8 cellular contexts compared by ENCODE assay signal in genomic region chr22:18970180-18970947, GRCh38. TPM values are rescaled to one million over a fixed set of nuclear protein-coding genes. Genes with fewer than 3 reads are reported as not detected.
DNase-seq lines count a peak whose midpoint lies in the region; ATAC-seq, FAIRE-seq and TF ChIP-seq lines count a peak whose summit lies in the region.

No MANE protein-coding gene starts in this region.

- peak; percentile 69 for DNase-seq in activated CD8-positive, alpha-beta memory T cell treated with anti-CD3 and anti-CD28 coated beads for 24 hours
- DNase-seq in activated CD8-positive, alpha-beta memory T cell treated with anti-CD3 and anti-CD28 coated beads, Interleukin-2, amount 50 U/mL, for 4 hours, result no peak
- peak; percentile 72 for DNase-seq in WTC11 (ENCODE audit: low spot score)
- DNase-seq in Right ventricle myocardium superior, result peak; percentile 34
- no peak for DNase-seq in retinal pigment epithelial cell (ENCODE audit: low read depth)
- no peak for DNase-seq in GM12891 (ENCODE audit: insufficient read length, low spot score)

- ATAC-seq in WTC11 (peak; percentile 82), Right ventricle myocardium superior (ENCODE audit: poor library complexity) (peak; percentile 24), HG02981 (IDR thresholded peaks at IDR 0.05; ENCODE audit: unreplicated experiment) (no peak), GM19035 (IDR thresholded peaks at IDR 0.05; ENCODE audit: unreplicated experiment) (no peak)

- POLR2A ChIA-PET in WTC11 (lab: Charles Lee), result interaction anchor here (0.6 kb wide), 1 partner anchor 19 kb away, joined by 4 read pairs; no protein-coding TSS in a partner anchor

- CTCF ChIA-PET in WTC11 (lab: Charles Lee), result no interaction called here

- H3K36me3 Mint-ChIP-seq in WTC11, result no peaks in the 10 kb centered on the region

- H3K4me1 Mint-ChIP-seq in WTC11, result peaks cover 4% of the 10 kb centered on the region; the same call in 1 of the 2 replicates

- intact Hi-C loops in Right ventricle myocardium superior (cut with DNase I), result no loop called here

- peak overlapping the region; percentile 45 for H3K4me3 ChIP-seq in retinal pigment epithelial cell (ENCODE audit: low read length)

- 0 out of 2 replicates have a peak, but pooled peaks cover 3% of the 10 kb centered on the region for H3K27me3 Mint-ChIP-seq in WTC11 (ENCODE audit: low read depth)

- no peak for TF ChIP-seq CTCF in WTC11 (IDR thresholded peaks at IDR 0.05)
- TF ChIP-seq CTCF in retinal pigment epithelial cell (conservative IDR thresholded peaks at IDR 0.05; ENCODE audit: low read depth, low read length), result peak; percentile 13

- no peak overlapping the region for H3K27ac Mint-ChIP-seq in WTC11

- H3K9me3 Mint-ChIP-seq in WTC11, result no peaks in the 10 kb centered on the region

- H3K4me3 Mint-ChIP-seq in WTC11, result no peak overlapping the region; the same call in 1 of the 2 replicates

- no peak for FAIRE-seq in GM12891 (lab: Jason Lieb, UNC)

- no peak for TF ChIP-seq POLR2A in GM12891 (IDR thresholded peaks at IDR 0.05; ENCODE audit: low read depth, low read length)

TF ChIP-seq in WTC11, 78 proteins besides CTCF, POLR2A, EP300 and RAD21:
- TF ChIP-seq HMGXB4 (CRISPR knock-in tag; IDR thresholded peaks at IDR 0.05) (peak; percentile 84), SMAD3 (CRISPR knock-in tag; IDR thresholded peaks at IDR 0.05; ENCODE audit: borderline replicate concordance) (no peak), ZNF423 (CRISPR knock-in tag; IDR thresholded peaks at IDR 0.05) (peak; percentile 31; the same call in 1 of the 2 replicates), SP1 (CRISPR knock-in tag; conservative IDR thresholded peaks at IDR 0.05) (0 out of 2 replicates have a peak, but pooled peaks have one; percentile 16)
TF ChIP-seq in WTC11: peak in this region for 3.

TF ChIP-seq in GM12891, 5 proteins besides CTCF, POLR2A, EP300 and RAD21:
- TF ChIP-seq PAX5 (IDR thresholded peaks at IDR 0.05; ENCODE audit: insufficient read depth, low read length, severe bottlenecking) (no peak), SPI1 (IDR thresholded peaks at IDR 0.05; ENCODE audit: low read depth, low read length) (no peak), POU2F2 (IDR thresholded peaks at IDR 0.05; ENCODE audit: low read depth, low read length) (no peak), TAF1 (IDR thresholded peaks at IDR 0.05; ENCODE audit: low read depth, low read length) (no peak), POLR2AphosphoS5 (IDR thresholded peaks at IDR 0.05; ENCODE audit: low read depth, low read length) (no peak)

RNA-seq across cellular contexts. Expression of gene PRODH, which starts 34.3 kb away (rescaled TPM):
- 42.6 to 97.3 TPM (median 56.1 TPM) in 3 replicates for total RNA-seq in WTC11 (2021)
- total RNA-seq in Right ventricle myocardium superior, result 11.9 TPM
- not detected for polyA plus RNA-seq in GM12891 (2012; ENCODE audit: low read depth, missing spikeins)

Comparison
In these comparisons a context has a peak if more than half of its experiments do, and no peak if none do; other contexts are left out.
1. DNase-seq: peak in activated CD8-positive, alpha-beta memory T cell treated with anti-CD3 and anti-CD28 coated beads for 24 hours (single experiment), WTC11 (single experiment) and Right ventricle myocardium superior (single experiment); none in activated CD8-positive, alpha-beta memory T cell treated with anti-CD3 and anti-CD28 coated beads, Interleukin-2, amount 50 U/mL, for 4 hours (single experiment), retinal pigment epithelial cell (single experiment) and GM12891 (single experiment).
2. ATAC-seq: peak in WTC11 (single experiment) and Right ventricle myocardium superior (single experiment); none in HG02981 (single experiment) and GM19035 (single experiment).